In genomic region chr9:5586391-5586802, GRCh38 we compare ENCODE assay signal across 9 cellular contexts. TPM values are rescaled to one million over a fixed set of nuclear protein-coding genes. Genes with fewer than 3 reads are reported as not detected.
A peak's percentile ranks its signal among the peaks of the same experiment; 100 is the strongest.
DNase-seq lines count a peak whose midpoint lies in the region; ATAC-seq and TF ChIP-seq lines count a peak whose summit lies in the region.
"Had no signal": no experiment of that assay in that cellular context is flagged by ENCODE, and none has a peak within 500 bp of the region (broad histone marks: within the 10 kb centered on the region; RNA-seq: fewer than 3 reads in every experiment).

No MANE protein-coding gene starts in this region.

- H3K4me3 ChIP-seq in SK-N-SH (ENCODE audit: low read depth in 2 of 2, low read length in 1 of 2), result no peak overlapping the region
- H3K4me3 ChIP-seq in upper lobe of right lung, result no peak overlapping the region
- H3K4me3 ChIP-seq: skin epidermis had no signal

- no peak for TF ChIP-seq RAD21 in SK-N-SH (IDR thresholded peaks at IDR 0.05; ENCODE audit: low read length)

- intact Hi-C loops in upper lobe of right lung (cut with DNase I), result no loop called here

- no peaks in the 10 kb centered on the region for H3K79me2 ChIP-seq in SK-N-SH (ENCODE audit: insufficient read depth)

- no peaks in the 10 kb centered on the region for H3K27me3 ChIP-seq in SK-N-SH (ENCODE audit: insufficient read depth)
- H3K27me3 ChIP-seq in upper lobe of right lung, result no peaks in the 10 kb centered on the region

- CTCF ChIA-PET in SK-N-SH (lab: Yijun Ruan, JAX), result interaction anchor here (0.8 to 4.8 kb wide), 4 partner anchors 9 to 400 kb away, joined by 3 to 51 read pairs (median 12); partner anchors contain the start of genes CD274 and INSL6

- H3K36me3 ChIP-seq in SK-N-SH (replicated peaks in 1 of 2; ENCODE audit: control insufficient read depth in 1 of 2, insufficient read depth in 2 of 2, low read length in 1 of 2), result no peaks in the 10 kb centered on the region
- no peaks in the 10 kb centered on the region for H3K36me3 ChIP-seq in upper lobe of right lung

- no peaks in the 10 kb centered on the region for H3K9me2 ChIP-seq in SK-N-SH

- no peaks in the 10 kb centered on the region for H3K9me3 ChIP-seq in SK-N-SH
- H3K9me3 ChIP-seq in upper lobe of right lung, result no peaks in the 10 kb centered on the region

- peak overlapping the region; percentile 49 for H3K9ac ChIP-seq in SK-N-SH

- TF ChIP-seq CTCF in GM10266 (IDR thresholded peaks at IDR 0.05; ENCODE audit: control insufficient read depth, insufficient read depth, low read depth, missing control alignments), result no peak
- TF ChIP-seq CTCF in SK-N-SH (IDR thresholded peaks at IDR 0.05), result no peak
- TF ChIP-seq CTCF in upper lobe of right lung (IDR thresholded peaks at IDR 0.05), result no peak

- H3K27ac ChIP-seq in SK-N-SH (ENCODE audit: low read depth in 2 of 2, low read length in 1 of 2) (peak overlapping the region in 1 of 2 experiments; percentile 86; a peak in 2 of 4 replicates), upper lobe of right lung (no peak overlapping the region)

- POLR2A ChIA-PET in SK-N-SH (lab: Yijun Ruan, JAX), result no interaction called here

- H3K4me1 ChIP-seq in SK-N-SH (ENCODE audit: control insufficient read depth in 1 of 2, insufficient read depth in 2 of 2, low read depth in 1 of 2, low read length in 1 of 2) (peaks cover 0 to 15% of the 10 kb centered on the region in 2 experiments; a peak in 2 of 4 replicates), upper lobe of right lung (peaks cover 7% of the 10 kb centered on the region)

- H3K4me2 ChIP-seq in SK-N-SH, result peak overlapping the region; percentile 32; the same call in 1 of the 2 replicates

- H4K20me1 ChIP-seq in SK-N-SH (ENCODE audit: insufficient read depth), result no peaks in the 10 kb centered on the region

- ATAC-seq in GM21529 (IDR thresholded peaks at IDR 0.05; ENCODE audit: unreplicated experiment) (peak; percentile 38), upper lobe of right lung (no peak)

- DNase-seq in GM10266 (ENCODE audit: extremely low spot score) (peak; percentile 22), SK-N-SH (no peak), iris pigment epithelial cell (ENCODE audit: low read depth) (peak; percentile 84), NOMO-1 treated with dmso at 0.1 percent for 144 hours (lab: John Stamatoyannopoulos, UW; ENCODE audit: unreplicated experiment) (no peak), amniotic stem cell (lab: John Stamatoyannopoulos, UW) (no peak), upper lobe of right lung (no peak), HK-2 (ENCODE audit: unreplicated experiment) (no peak)

- H3F3A ChIP-seq in SK-N-SH (replicated peaks; ENCODE audit: insufficient read depth), result peaks cover 35% of the 10 kb centered on the region

- no peak for TF ChIP-seq EP300 in SK-N-SH (IDR thresholded peaks at IDR 0.05; ENCODE audit: borderline replicate concordance in 1 of 2, low read depth in 1 of 2, low read length in 1 of 2)

- H2AFZ ChIP-seq in SK-N-SH (ENCODE audit: low read depth), result 0 out of 2 replicates have a peak overlapping the region, but pooled peaks have one; percentile 19

TF ChIP-seq in SK-N-SH, 30 proteins besides CTCF, POLR2A, EP300 and RAD21:
- peak; percentile 12; the same call in 1 of the 2 replicates for TF ChIP-seq TCF12 (IDR thresholded peaks at IDR 0.05)
- TF ChIP-seq, protein P1, sequence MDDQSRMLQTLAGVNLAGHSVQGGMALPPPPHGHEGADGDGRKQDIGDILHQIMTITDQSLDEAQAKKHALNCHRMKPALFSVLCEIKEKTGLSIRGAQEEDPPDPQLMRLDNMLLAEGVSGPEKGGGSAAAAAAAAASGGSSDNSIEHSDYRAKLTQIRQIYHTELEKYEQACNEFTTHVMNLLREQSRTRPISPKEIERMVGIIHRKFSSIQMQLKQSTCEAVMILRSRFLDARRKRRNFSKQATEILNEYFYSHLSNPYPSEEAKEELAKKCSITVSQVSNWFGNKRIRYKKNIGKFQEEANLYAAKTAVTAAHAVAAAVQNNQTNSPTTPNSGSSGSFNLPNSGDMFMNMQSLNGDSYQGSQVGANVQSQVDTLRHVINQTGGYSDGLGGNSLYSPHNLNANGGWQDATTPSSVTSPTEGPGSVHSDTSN (IDR thresholded peaks at IDR 0.05), result no peak

RNA-seq across cellular contexts. Expression of gene RIC1, which starts 42.5 kb away (rescaled TPM):
- 21.9 and 37.2 TPM in 2 replicates for polyA plus RNA-seq in SK-N-SH (2012; rRNA removed)
- polyA plus RNA-seq in SK-N-SH (2012; cell fraction: cytosol; rRNA removed), result 17.4 and 20.9 TPM in 2 replicates
- 34.8 and 85.0 TPM in 2 replicates for polyA plus RNA-seq in SK-N-SH (2012; cell fraction: nucleus; rRNA removed)
- total RNA-seq in upper lobe of right lung, result 23.9 TPM

Comparison
In these comparisons a context has a peak if more than half of its experiments do, and no peak if none do; other contexts are left out.
1. DNase-seq: peak in GM10266 (single experiment) and iris pigment epithelial cell (single experiment); none in SK-N-SH (single experiment), NOMO-1 treated with dmso at 0.1 percent for 144 hours (single experiment), amniotic stem cell (single experiment), upper lobe of right lung (single experiment) and HK-2 (single experiment).